ENCODE assay signal across 9 cellular contexts in genomic region chr9:88990721-88991065, GRCh38. TPM values are rescaled to one million over a fixed set of nuclear protein-coding genes. Genes with fewer than 3 reads are reported as not detected.
DNase-seq lines count a peak whose midpoint lies in the region; ATAC-seq, FAIRE-seq and TF ChIP-seq lines count a peak whose summit lies in the region.
"Had no signal": no experiment of that assay in that cellular context is flagged by ENCODE, and none has a peak within 500 bp of the region (broad histone marks: within the 10 kb centered on the region; RNA-seq: fewer than 3 reads in every experiment).

No MANE protein-coding gene starts in this region.

- WGBS in mesendoderm (ENCODE audit: extremely low coverage, insufficient coverage, low lambda C conversion rate) = no CpG with 5 or more reads among the region's 22 CpGs

- H3K27ac ChIP-seq in mesendoderm (ENCODE audit: low read depth, low read length) = peak overlapping the region; percentile 61
- peak overlapping the region; percentile 89 to 92 for H3K27ac ChIP-seq in tibial artery

- no peaks in the 10 kb centered on the region for H3K27me3 ChIP-seq in mesendoderm (ENCODE audit: insufficient read depth, low read length, poor library complexity)
- no peaks in the 10 kb centered on the region for H3K27me3 ChIP-seq in tibial artery

- CTCF ChIA-PET in activated CD4-positive, alpha-beta T cell treated with anti-CD3 and anti-CD28 coated beads for 36 hours (lab: Charles Lee) = interaction anchor here (0.6 kb wide), 1 partner anchor 759 kb away, joined by 3 read pairs; no protein-coding TSS in a partner anchor

- POLR2A ChIA-PET in activated CD4-positive, alpha-beta T cell treated with anti-CD3 and anti-CD28 coated beads for 36 hours (lab: Charles Lee) = no interaction called here

- H3K9ac ChIP-seq in mesendoderm (ENCODE audit: low read length) = peak overlapping the region; percentile 82

- H3K27me3 Mint-ChIP-seq in activated CD4-positive, alpha-beta T cell treated with anti-CD3 and anti-CD28 coated beads for 36 hours = peaks cover 42% of the 10 kb centered on the region
- H3K27me3 Mint-ChIP-seq in dendritic cell treated with granulocyte-macrophage colony-stimulating factor and Interleukin-4, amounts not matched to agents 40 ng/mL and 50 ng/mL, for 4 days = peaks cover 26% of the 10 kb centered on the region

- peak overlapping the region; percentile 88 for H3K4me2 ChIP-seq in mesendoderm (ENCODE audit: low read length)

- no peaks in the 10 kb centered on the region for H3K9me3 Mint-ChIP-seq in activated CD4-positive, alpha-beta T cell treated with anti-CD3 and anti-CD28 coated beads for 36 hours (ENCODE audit: low read depth)
- no peaks in the 10 kb centered on the region for H3K9me3 Mint-ChIP-seq in dendritic cell treated with granulocyte-macrophage colony-stimulating factor and Interleukin-4, amounts not matched to agents 40 ng/mL and 50 ng/mL, for 4 days

- H3K79me1 ChIP-seq in mesendoderm (ENCODE audit: low read length) = peaks cover 5% of the 10 kb centered on the region

- H3K4ac ChIP-seq in mesendoderm (ENCODE audit: low read depth, low read length) = no peak overlapping the region

- H4K8ac ChIP-seq in mesendoderm (ENCODE audit: low read depth, low read length) = no peak overlapping the region

- no peaks in the 10 kb centered on the region for H3K9me3 ChIP-seq in tibial artery

- TF ChIP-seq CTCF in tibial artery (IDR thresholded peaks at IDR 0.05) = no peak

- no peak for ATAC-seq in activated CD4-positive, alpha-beta T cell treated with anti-CD3 and anti-CD28 coated beads for 36 hours
- no peak for ATAC-seq in GM21381 (IDR thresholded peaks at IDR 0.05; ENCODE audit: unreplicated experiment)

- no peak overlapping the region for H3K23ac ChIP-seq in mesendoderm (ENCODE audit: low read length)

- no peak for FAIRE-seq in urothelium cell line (lab: Jason Lieb, UNC)

- H3K4me1 Mint-ChIP-seq in activated CD4-positive, alpha-beta T cell treated with anti-CD3 and anti-CD28 coated beads for 36 hours = peaks cover 37% of the 10 kb centered on the region
- H3K4me1 Mint-ChIP-seq in dendritic cell treated with granulocyte-macrophage colony-stimulating factor and Interleukin-4, amounts not matched to agents 40 ng/mL and 50 ng/mL, for 4 days (ENCODE audit: low read depth) = peaks cover 68% of the 10 kb centered on the region

- intact Hi-C loops in activated CD4-positive, alpha-beta T cell treated with anti-CD3 and anti-CD28 coated beads for 36 hours (cut with DNase I, micrococcal nuclease) = loop anchor here in 1 of 2 experiments (10.0 kb wide), 1 partner anchor 1016 kb away; the partner anchor contains the start of gene CDK20
- intact Hi-C loops in dendritic cell treated with granulocyte-macrophage colony-stimulating factor and Interleukin-4, amounts not matched to agents 40 ng/mL and 50 ng/mL, for 4 days (cut with micrococcal nuclease) = no loop called here
- intact Hi-C loops in tibial artery (cut with DNase I; ENCODE audit: low total_unique reads) = loop anchor here (10.0 kb wide), 2 partner anchors 176 to 1276 kb away; no protein-coding TSS in a partner anchor

- H3K56ac ChIP-seq in mesendoderm (ENCODE audit: low read length) = peak overlapping the region; percentile 93

- H2BK120ac ChIP-seq in mesendoderm (ENCODE audit: low read depth, low read length) = no peak overlapping the region

- peak overlapping the region; percentile 98 for H3K18ac ChIP-seq in mesendoderm (ENCODE audit: low read length)

- H3K4me3 Mint-ChIP-seq in activated CD4-positive, alpha-beta T cell treated with anti-CD3 and anti-CD28 coated beads for 36 hours = peak overlapping the region; percentile 19
- H3K4me3 Mint-ChIP-seq in dendritic cell treated with granulocyte-macrophage colony-stimulating factor and Interleukin-4, amounts not matched to agents 40 ng/mL and 50 ng/mL, for 4 days = peak overlapping the region; percentile 79

- no peaks in the 10 kb centered on the region for H3K36me3 Mint-ChIP-seq in activated CD4-positive, alpha-beta T cell treated with anti-CD3 and anti-CD28 coated beads for 36 hours (ENCODE audit: low read depth)
- peaks cover 5% of the 10 kb centered on the region for H3K36me3 Mint-ChIP-seq in dendritic cell treated with granulocyte-macrophage colony-stimulating factor and Interleukin-4, amounts not matched to agents 40 ng/mL and 50 ng/mL, for 4 days (ENCODE audit: low read depth)

- H3K36me3 ChIP-seq in mesendoderm (ENCODE audit: control insufficient read depth, insufficient read depth, low read length) (no peaks in the 10 kb centered on the region), tibial artery (peaks cover 0 to under 1% (median 0%) of the 10 kb centered on the region in 3 donors)

- H4K5ac ChIP-seq in mesendoderm (ENCODE audit: low read length) = no peak overlapping the region

- H3K4me1 ChIP-seq in mesendoderm (ENCODE audit: control insufficient read depth, low read depth, low read length) = peaks cover 11% of the 10 kb centered on the region
- peaks cover 0 to 50% (median 32%) of the 10 kb centered on the region in 4 donors for H3K4me1 ChIP-seq in tibial artery

- peak overlapping the region; percentile 66 for H3K4me3 ChIP-seq in mesendoderm (ENCODE audit: low read length)
- peak overlapping the region; percentile 96 to 97 for H3K4me3 ChIP-seq in tibial artery

- no peak for DNase-seq in activated CD4-positive, alpha-beta T cell treated with anti-CD3 and anti-CD28 coated beads for 36 hours
- no peak for DNase-seq in activated CD4-positive, alpha-beta T cell treated with anti-CD3 and anti-CD28 coated beads for 4 hours
- peak; percentile 79 for DNase-seq in mesendoderm
- DNase-seq in tibial artery = no peak
- DNase-seq in urothelium cell line (ENCODE audit: low spot score) = no peak
- no peak for DNase-seq in HCEC 1CT
- DNase-seq: activated effector memory CD4-positive, alpha-beta T cell treated with Interleukin-2 at 50 U/mL for 16 hours had no signal

- no peak overlapping the region for H3K27ac Mint-ChIP-seq in activated CD4-positive, alpha-beta T cell treated with anti-CD3 and anti-CD28 coated beads for 36 hours
- no peak overlapping the region for H3K27ac Mint-ChIP-seq in dendritic cell treated with granulocyte-macrophage colony-stimulating factor and Interleukin-4, amounts not matched to agents 40 ng/mL and 50 ng/mL, for 4 days

- H3K79me2 ChIP-seq in mesendoderm (ENCODE audit: control insufficient read depth, insufficient read depth, low read length) = peaks cover 10% of the 10 kb centered on the region

- H2AK5ac ChIP-seq in mesendoderm (ENCODE audit: low read length) = no peak overlapping the region

- H2BK15ac ChIP-seq in mesendoderm (replicated peaks; ENCODE audit: low read depth) = no peak overlapping the region

- H2BK5ac ChIP-seq in mesendoderm (ENCODE audit: low read length) = no peak overlapping the region

RNA-seq across cellular contexts. Expression of gene S1PR3, which starts 0.6 kb away (rescaled TPM):
- total RNA-seq in activated CD4-positive, alpha-beta T cell treated with anti-CD3 and anti-CD28 coated beads for 36 hours = 1 to 10 TPM in 1 of 2 experiments, under 1 TPM in 1; 0.56 to 1.2 TPM
- 7.0 TPM for polyA plus RNA-seq in mesendoderm (2013, experiment 1 of 2)
- polyA plus RNA-seq in mesendoderm (2013, experiment 2 of 2) = 7.0 TPM
